Comparison of ENCODE assay signal across 8 cellular contexts in the genomic region with DNA sequence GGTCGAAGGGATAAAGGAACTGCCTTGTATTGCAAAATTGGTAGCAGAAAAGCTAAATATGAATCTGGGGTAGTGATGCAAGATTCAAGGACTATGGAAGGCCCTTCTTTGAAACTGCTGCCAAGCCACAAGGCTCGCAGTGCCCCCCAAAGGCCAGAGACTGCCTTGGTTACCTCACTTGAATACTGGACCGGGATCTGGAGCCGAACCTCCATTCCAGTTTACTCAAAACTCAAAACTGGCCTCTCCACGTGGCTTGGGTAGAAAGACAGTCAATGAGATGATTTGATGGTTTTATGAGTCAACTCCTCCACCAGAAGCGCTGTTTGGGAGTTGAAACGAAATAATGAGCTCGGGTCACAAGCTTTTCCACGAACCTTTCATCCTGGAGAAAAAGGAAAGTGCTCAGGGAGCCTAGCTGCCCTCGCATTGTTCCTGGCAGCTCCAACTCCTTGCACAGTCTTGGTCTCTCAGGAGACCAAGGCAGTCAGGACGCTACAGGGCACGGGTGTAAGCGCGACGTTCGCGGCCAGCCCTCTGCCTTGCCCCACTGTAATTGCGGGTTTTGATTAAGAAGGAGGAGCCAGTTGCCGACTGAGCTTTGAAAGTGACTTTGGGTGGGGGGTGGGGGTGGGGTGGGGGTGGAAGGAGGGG. TPM values are rescaled to one million over a fixed set of nuclear protein-coding genes. Genes with fewer than 3 reads are reported as not detected.
A peak's percentile ranks its signal among the peaks of the same experiment; 100 is the strongest.
DNase-seq lines count a peak whose midpoint lies in the region; ATAC-seq and TF ChIP-seq lines count a peak whose summit lies in the region.

No MANE protein-coding gene starts in this region.

- peak overlapping the region; percentile 98 for H3K27ac Mint-ChIP-seq in activated CD4-positive, alpha-beta T cell treated with anti-CD3 and anti-CD28 coated beads for 36 hours
- H3K27ac Mint-ChIP-seq in immature natural killer cell: peak overlapping the region; percentile 93 to 99 (median 99)

- no peaks in the 10 kb centered on the region for H3K27me3 Mint-ChIP-seq in activated CD4-positive, alpha-beta T cell treated with anti-CD3 and anti-CD28 coated beads for 36 hours
- H3K27me3 Mint-ChIP-seq in immature natural killer cell (ENCODE audit: low read depth in 3 of 3): peaks cover 11 to 21% (median 16%) of the 10 kb centered on the region in 3 donors

- H3K36me3 Mint-ChIP-seq in activated CD4-positive, alpha-beta T cell treated with anti-CD3 and anti-CD28 coated beads for 36 hours (ENCODE audit: low read depth): peaks cover 40% of the 10 kb centered on the region
- peaks cover 0 to 8% (median 8%) of the 10 kb centered on the region in 3 donors for H3K36me3 Mint-ChIP-seq in immature natural killer cell

- intact Hi-C loops in activated CD4-positive, alpha-beta T cell treated with anti-CD3 and anti-CD28 coated beads for 36 hours (cut with DNase I, micrococcal nuclease): loop anchor here (1.0 to 10.0 kb wide), 11 partner anchors 10 to 1855 kb away; partner anchors contain the start of genes FAM174A (in 1 of the 2) and PAM (in 1 of the 2)

- H3K27ac ChIP-seq in Peyer's patch (peak overlapping the region; percentile 66 to 92 (median 84)), skin epidermis (peak overlapping the region in 20 of 21 experiments; percentile 14 to 98 (median 86))

- peak overlapping the region; percentile 97 for H3K4me3 Mint-ChIP-seq in activated CD4-positive, alpha-beta T cell treated with anti-CD3 and anti-CD28 coated beads for 36 hours
- peak overlapping the region; percentile 91 to 97 (median 93) for H3K4me3 Mint-ChIP-seq in immature natural killer cell

- H3K27me3 ChIP-seq in Peyer's patch: no peaks in the 10 kb centered on the region

- H3K9me3 Mint-ChIP-seq in activated CD4-positive, alpha-beta T cell treated with anti-CD3 and anti-CD28 coated beads for 36 hours (ENCODE audit: low read depth): no peaks in the 10 kb centered on the region
- H3K9me3 Mint-ChIP-seq in immature natural killer cell: no peaks in the 10 kb centered on the region

- peak overlapping the region; percentile 47 to 63 (median 52) for H3K4me3 ChIP-seq in Peyer's patch
- H3K4me3 ChIP-seq in skin epidermis: peak overlapping the region; percentile 50 to 64 (median 61)

- H3K4me1 Mint-ChIP-seq in activated CD4-positive, alpha-beta T cell treated with anti-CD3 and anti-CD28 coated beads for 36 hours: peaks cover 40% of the 10 kb centered on the region
- H3K4me1 Mint-ChIP-seq in immature natural killer cell: peaks cover 77 to 79% of the 10 kb centered on the region in 2 donors

- TF ChIP-seq CTCF in Peyer's patch (IDR thresholded peaks at IDR 0.05): peak in 2 of 6 experiments; percentile 24 to 30

- ATAC-seq in activated CD4-positive, alpha-beta T cell treated with anti-CD3 and anti-CD28 coated beads for 36 hours: peak; percentile 2
- ATAC-seq in HG03175 (IDR thresholded peaks at IDR 0.05; ENCODE audit: unreplicated experiment) (peak; percentile 16), GM18870 (IDR thresholded peaks at IDR 0.05; ENCODE audit: unreplicated experiment) (no peak)

- peak; percentile 74 for DNase-seq in activated CD4-positive, alpha-beta T cell treated with anti-CD3 and anti-CD28 coated beads for 36 hours
- DNase-seq in activated CD4-positive, alpha-beta T cell treated with anti-CD3 and anti-CD28 coated beads for 1 hour: no peak
- DNase-seq in Peyer's patch (peak in 2 of 3 donors; percentile 70 to 79), astrocyte of the hippocampus (ENCODE audit: low read depth, low spot score) (peak; percentile 64), immature natural killer cell (no peak)

- H3K9me3 ChIP-seq in Peyer's patch: no peaks in the 10 kb centered on the region

- CTCF ChIA-PET in activated CD4-positive, alpha-beta T cell treated with anti-CD3 and anti-CD28 coated beads for 36 hours (lab: Charles Lee): interaction anchor here (0.6 to 6.1 kb wide), 15 partner anchors 8 to 419 kb away, joined by 3 to 28 read pairs (median 3); no protein-coding TSS in a partner anchor

- no peak for TF ChIP-seq POLR2A in Peyer's patch (IDR thresholded peaks at IDR 0.05)

- POLR2A ChIA-PET in activated CD4-positive, alpha-beta T cell treated with anti-CD3 and anti-CD28 coated beads for 36 hours (lab: Charles Lee): interaction anchor here (0.6 to 2.2 kb wide), 13 partner anchors 10 to 1971 kb away, joined by 3 to 18 read pairs (median 4); no protein-coding TSS in a partner anchor

- no peaks in the 10 kb centered on the region for H3K36me3 ChIP-seq in Peyer's patch

- H3K4me1 ChIP-seq in Peyer's patch: peaks cover 0 to 6% (median 0%) of the 10 kb centered on the region in 4 donors

RNA-seq across cellular contexts. Expression of gene ST8SIA4, which starts 2.8 kb away (rescaled TPM):
- total RNA-seq in activated CD4-positive, alpha-beta T cell treated with anti-CD3 and anti-CD28 coated beads for 36 hours: 10 to 100 TPM; 31.7 to 32.0 TPM
- 10 to 100 TPM in 1 of 4 donors, 1 to 10 TPM in 3; 1.1 to 27.2 (median 3.0) TPM for total RNA-seq in Peyer's patch
- 10 to 100 TPM; 15.7 to 19.9 (median 19.2) TPM for polyA plus RNA-seq in immature natural killer cell

Comparison
In these comparisons a context has a peak if more than half of its experiments do, and no peak if none do; other contexts are left out.
1. DNase-seq: peak in activated CD4-positive, alpha-beta T cell treated with anti-CD3 and anti-CD28 coated beads for 36 hours (single experiment), Peyer's patch (2 of 3) and astrocyte of the hippocampus (single experiment); none in activated CD4-positive, alpha-beta T cell treated with anti-CD3 and anti-CD28 coated beads for 1 hour (single experiment) and immature natural killer cell (0 of 3).